Comparison of ENCODE assay signal across 13 cellular contexts in the genomic region with DNA sequence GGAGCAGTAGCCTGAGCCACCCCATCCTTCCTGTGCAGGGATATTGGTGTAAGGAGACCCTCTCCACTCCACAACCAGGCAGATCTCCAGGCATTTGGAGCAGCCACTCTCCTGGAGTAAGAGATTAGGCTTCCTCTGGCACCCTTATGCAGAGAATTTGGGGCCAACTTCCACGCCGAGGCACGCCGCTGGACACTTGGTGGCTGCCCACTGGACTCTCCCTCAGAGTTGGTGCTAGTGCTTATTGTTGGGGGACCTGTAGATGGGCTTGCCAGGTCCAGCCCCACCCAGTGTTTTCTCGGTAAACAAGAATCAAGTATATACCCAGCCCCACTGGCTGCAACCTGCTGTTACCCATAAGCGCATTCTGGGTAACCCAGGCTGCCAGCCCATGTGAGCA. TPM values are rescaled to one million over a fixed set of nuclear protein-coding genes. Genes with fewer than 3 reads are reported as not detected.
DNase-seq lines count a peak whose midpoint lies in the region; ATAC-seq and TF ChIP-seq lines count a peak whose summit lies in the region.
"Not testable (repeated sequence)": the region's sequence is repeated elsewhere in the genome, so short reads cannot be mapped to it uniquely, and the experiment has no call there.
"Had no signal": no experiment of that assay in that cellular context is flagged by ENCODE, and none has a peak within 500 bp of the region (broad histone marks: within the 10 kb centered on the region; RNA-seq: fewer than 3 reads in every experiment).

No MANE protein-coding gene starts in this region.

- not testable (repeated sequence) for H3K27me3 Mint-ChIP-seq in activated B cell treated with CpG ODN at 0.5 μM for 24 hours; stimulated activated memory B cell treated with anti-CD40 and anti-IgM and Interleukin-4, amounts not matched to agents 10 μg/mL and 1 μg/mL and 100 μg/mL, for 72 hours

- POLR2A ChIA-PET in activated B cell treated with CpG ODN at 0.5 μM for 24 hours (lab: Charles Lee) = not testable (repeated sequence)

- intact Hi-C loops in activated B cell treated with CpG ODN at 0.5 μM for 24 hours (cut with micrococcal nuclease) = not testable (repeated sequence)

- CTCF ChIA-PET in activated B cell treated with CpG ODN at 0.5 μM for 24 hours (lab: Charles Lee) = not testable (repeated sequence)

- not testable (repeated sequence) for H3K4me1 Mint-ChIP-seq in activated B cell treated with CpG ODN at 0.5 μM for 24 hours; stimulated activated memory B cell treated with anti-CD40 and anti-IgM and Interleukin-4, amounts not matched to agents 10 μg/mL and 1 μg/mL and 100 μg/mL, for 72 hours

- not testable (repeated sequence) for DNase-seq in activated B cell treated with CpG ODN at 0.5 μM for 24 hours; left lobe of liver (ENCODE audit: low spot score)

- ATAC-seq in GM18498 (IDR thresholded peaks at IDR 0.05; ENCODE audit: unreplicated experiment) (peak; percentile 69), GM19397 (IDR thresholded peaks at IDR 0.05; ENCODE audit: unreplicated experiment) (peak; percentile 66), GM21528 (IDR thresholded peaks at IDR 0.05; ENCODE audit: low FRiP score, unreplicated experiment) (peak; percentile 61), HG02623 (IDR thresholded peaks at IDR 0.05; ENCODE audit: unreplicated experiment) (peak; percentile 50), HG03354 (IDR thresholded peaks at IDR 0.05; ENCODE audit: poor library complexity, severe bottlenecking, unreplicated experiment) (peak; percentile 60), activated B cell treated with CpG ODN at 0.5 μM for 24 hours (ENCODE audit: low read depth) (peak; percentile 49), left lobe of liver (peak; percentile 48)
- ATAC-seq in stimulated activated memory B cell treated with anti-CD40 and anti-IgM and Interleukin-4, amounts not matched to agents 10 μg/mL and 1 μg/mL and 100 μg/mL, for 72 hours = peak; percentile 56

- TF ChIP-seq CTCF in activated B cell treated with CpG ODN at 0.5 μM for 24 hours (IDR thresholded peaks at IDR 0.05) = not testable (repeated sequence)

- H3K36me3 Mint-ChIP-seq in activated B cell treated with CpG ODN at 0.5 μM for 24 hours (ENCODE audit: low read depth); stimulated activated memory B cell treated with anti-CD40 and anti-IgM and Interleukin-4, amounts not matched to agents 10 μg/mL and 1 μg/mL and 100 μg/mL, for 72 hours: not testable (repeated sequence)

- H3K27ac Mint-ChIP-seq in activated B cell treated with CpG ODN at 0.5 μM for 24 hours; stimulated activated memory B cell treated with anti-CD40 and anti-IgM and Interleukin-4, amounts not matched to agents 10 μg/mL and 1 μg/mL and 100 μg/mL, for 72 hours: not testable (repeated sequence)

- not testable (repeated sequence) for H3K9me3 Mint-ChIP-seq in activated B cell treated with CpG ODN at 0.5 μM for 24 hours; stimulated activated memory B cell treated with anti-CD40 and anti-IgM and Interleukin-4, amounts not matched to agents 10 μg/mL and 1 μg/mL and 100 μg/mL, for 72 hours

- H3K4me3 Mint-ChIP-seq in activated B cell treated with CpG ODN at 0.5 μM for 24 hours; stimulated activated memory B cell treated with anti-CD40 and anti-IgM and Interleukin-4, amounts not matched to agents 10 μg/mL and 1 μg/mL and 100 μg/mL, for 72 hours: not testable (repeated sequence)

RNA-seq across cellular contexts. Expression of a gene that starts 4.8 kb away (rescaled TPM):
- total RNA-seq in activated B cell treated with CpG ODN at 0.5 μM for 24 hours (not detected in 2 replicates), left lobe of liver (not detected)
- total RNA-seq: A172; CD8-positive, alpha-beta memory T cell; GM23248; NCI-H460; SJCRH30 had no signal

RNA-seq across cellular contexts. Expression of a gene that starts 14.4 kb away (rescaled TPM):
- not detected in 2 replicates for total RNA-seq in activated B cell treated with CpG ODN at 0.5 μM for 24 hours
- total RNA-seq in left lobe of liver = not detected
- total RNA-seq: A172; CD8-positive, alpha-beta memory T cell; GM23248; SJCRH30 had no signal
